ENCODE assay signal across 8 cellular contexts in the genomic region with DNA sequence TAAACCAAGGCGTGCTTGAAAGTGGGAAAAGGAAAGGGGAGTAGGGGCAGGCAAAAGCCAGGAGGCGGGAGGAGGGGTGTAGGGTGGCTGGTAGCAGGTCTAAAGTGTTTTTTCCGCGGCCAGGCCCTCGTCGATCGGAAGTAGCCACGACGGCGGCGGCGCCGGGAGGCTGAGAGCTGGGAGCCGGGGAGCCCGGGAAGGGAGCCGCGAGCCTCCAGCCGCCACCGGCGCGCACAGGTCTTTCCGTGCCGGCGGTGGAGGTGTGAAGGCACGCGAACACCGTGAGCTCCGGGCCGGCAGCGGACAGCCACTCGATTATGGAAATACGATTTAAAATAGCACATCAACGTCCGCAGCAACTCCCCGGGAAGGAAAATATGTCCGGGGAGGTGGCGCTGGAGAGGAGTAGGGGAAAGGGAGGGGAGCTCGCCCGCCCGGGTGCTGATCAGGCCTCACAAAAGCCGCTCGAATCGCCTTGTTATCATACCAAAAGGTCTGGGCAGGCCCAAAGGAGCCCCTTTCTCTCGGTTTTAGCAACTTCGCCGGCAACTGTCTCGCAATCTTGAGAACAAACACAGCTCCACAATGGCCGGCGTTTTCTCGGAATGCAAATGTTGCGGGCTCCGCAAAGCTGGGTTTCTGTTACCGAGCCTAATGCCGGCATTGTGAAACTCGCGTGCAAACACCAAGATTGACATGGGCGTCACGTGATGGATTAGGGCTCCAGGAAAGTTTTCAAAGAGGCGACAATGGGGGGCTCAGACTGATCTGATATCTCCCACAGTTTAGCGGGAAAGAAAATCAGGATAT. TPM values are rescaled to one million over a fixed set of nuclear protein-coding genes. Genes with fewer than 3 reads are reported as not detected.
A peak's percentile ranks its signal among the peaks of the same experiment; 100 is the strongest.
DNase-seq lines count a peak whose midpoint lies in the region; ATAC-seq and TF ChIP-seq lines count a peak whose summit lies in the region.

No MANE protein-coding gene starts in this region.

- peak; percentile 83 for ATAC-seq in GM19438 (IDR thresholded peaks at IDR 0.05; ENCODE audit: low read depth, unreplicated experiment)
- ATAC-seq in HG03457 (IDR thresholded peaks at IDR 0.05; ENCODE audit: unreplicated experiment): peak; percentile 67

- WGBS in thyroid gland, 2 donors: 2% methylated on average over 57 to 58 of the region's 60 CpGs

- H3K4me3 ChIP-seq in thyroid gland (replicated peaks in 1 of 3): peak overlapping the region; percentile 1 to 59 (median 7)

- TF ChIP-seq POLR2A in thyroid gland (IDR thresholded peaks at IDR 0.05): peak in 1 of 2 donors; percentile 9

- intact Hi-C loops in thyroid gland (cut with DNase I): no loop called here

- no peak for TF ChIP-seq CTCF in thyroid gland (IDR thresholded peaks at IDR 0.05)

- in situ Hi-C loops in ACHN (cut with HindIII; ENCODE audit: low pct_ligation_motif_present, low pct_unique_long_range_greater_than_20kb, low sequenced_read_pairs): no loop called here

- H3K27me3 ChIP-seq in thyroid gland: peaks cover 18% of the 10 kb centered on the region

- DNase-seq in DMS153 treated with DMSO at 0.1 percent for 48 hours (lab: John Stamatoyannopoulos, UW; ENCODE audit: unreplicated experiment) (peak; percentile 42), RPMI8226 (peak; percentile 39), dermis blood vessel endothelial cell (peak; percentile 21), lung microvascular endothelial cell (ENCODE audit: low read depth in 2 of 2) (peak; percentile 21 to 26), thyroid gland (peak; percentile 61 to 67), ACHN (no peak)

- no peaks in the 10 kb centered on the region for H3K9me3 ChIP-seq in thyroid gland

- no peaks in the 10 kb centered on the region for H3K36me3 ChIP-seq in thyroid gland

- H3K27ac ChIP-seq in thyroid gland: peak overlapping the region; percentile 43 to 84 (median 68)

- peaks cover 8 to 27% of the 10 kb centered on the region in 2 donors for H3K4me1 ChIP-seq in thyroid gland

RNA-seq across cellular contexts. Expression of a gene that starts 2.9 kb away (rescaled TPM):
- total RNA-seq in dermis blood vessel endothelial cell (under 0.01 TPM in 1 of 2 replicates, not detected in the other), lung microvascular endothelial cell (under 0.01 TPM in 1 of 2 replicates, not detected in the other), thyroid gland (1 to 10 TPM in 2 of 4 donors, not detected in 2; 2.1 TPM)
